In genomic region chr3:50345008-50345407, GRCh38 we compare ENCODE assay signal across 1 cellular context.
TF ChIP-seq lines count a peak whose summit lies in the region.

No MANE protein-coding gene starts in this region.

TF ChIP-seq in GM12878, 131 proteins besides CTCF, POLR2A, EP300 and RAD21:
- TF ChIP-seq KAT2A (conservative IDR thresholded peaks at IDR 0.05; ENCODE audit: control insufficient read depth, low read depth, low read length) (no peak), TBL1XR1 (IDR thresholded peaks at IDR 0.05; ENCODE audit: low read depth, low read length) (no peak), GABPA (IDR thresholded peaks at IDR 0.05; ENCODE audit: low read depth) (no peak), YY1 (IDR thresholded peaks at IDR 0.05; ENCODE audit: low read depth, low read length) (no peak), EGR1 (IDR thresholded peaks at IDR 0.05; ENCODE audit: borderline replicate concordance in 1 of 2, low read depth in 2 of 2, low read length in 2 of 2) (no peak), POLR2AphosphoS5 (IDR thresholded peaks at IDR 0.05; ENCODE audit: low read length) (no peak), BCLAF1 (IDR thresholded peaks at IDR 0.05) (no peak), SIX5 (IDR thresholded peaks at IDR 0.05; ENCODE audit: low read depth, low read length, severe bottlenecking) (no peak), TCF3 (IDR thresholded peaks at IDR 0.05; ENCODE audit: borderline replicate concordance, insufficient read depth, low read depth, low read length) (no peak), BACH1 (IDR thresholded peaks at IDR 0.05; ENCODE audit: borderline replicate concordance) (no peak)
